33 cellular contexts compared by ENCODE assay signal in genomic region chr13:80906860-80907259, GRCh38.
"Had no signal": no experiment of that assay in that cellular context is flagged by ENCODE, and none has a peak within 500 bp of the region (broad histone marks: within the 10 kb centered on the region; RNA-seq: fewer than 3 reads in every experiment).

No MANE protein-coding gene starts in this region.

- H3K9me3 ChIP-seq: ascending aorta, gastrocnemius medialis, pancreas, prostate gland had no signal

- H3K27me3 Mint-ChIP-seq: activated CD4-positive, alpha-beta memory T cell treated with anti-CD3 and anti-CD28 coated beads for 36 hours; activated CD4-positive, alpha-beta T cell treated with anti-CD3 and anti-CD28 coated beads, Interleukin-2, amount 10 ng/mL, durations not matched to agents 24 days and 14 days; activated naive CD8-positive, alpha-beta T cell treated with anti-CD3 and anti-CD28 coated beads, Interleukin-2, amount 10 ng/mL, durations not matched to agents 7 days and 5 days; effector memory CD8-positive, alpha-beta T cell; stimulated activated naive CD8-positive, alpha-beta T cell treated with anti-CD3 and anti-CD28 coated beads, Interleukin-15, amount 100 ng/mL, for 72 hours had no signal

- H3K27ac ChIP-seq: ascending aorta, brain microvascular endothelial cell, gastrocnemius medialis, pancreas, prostate gland, skin epidermis, upper lobe of left lung had no signal

- H3K4me1 ChIP-seq: ascending aorta, gastrocnemius medialis, pancreas, prostate gland, upper lobe of left lung had no signal

- H3K36me3 Mint-ChIP-seq: activated CD4-positive, alpha-beta memory T cell treated with anti-CD3 and anti-CD28 coated beads for 36 hours; activated naive CD8-positive, alpha-beta T cell treated with anti-CD3 and anti-CD28 coated beads, Interleukin-2, amount 10 ng/mL, durations not matched to agents 7 days and 5 days had no signal

- H3K4me3 Mint-ChIP-seq: activated CD4-positive, alpha-beta memory T cell treated with anti-CD3 and anti-CD28 coated beads for 36 hours; activated CD4-positive, alpha-beta T cell treated with anti-CD3 and anti-CD28 coated beads, Interleukin-2, amount 10 ng/mL, durations not matched to agents 24 days and 14 days; activated naive CD4-positive, alpha-beta T cell treated with anti-CD3 and anti-CD28 coated beads for 36 hours; activated naive CD8-positive, alpha-beta T cell treated with anti-CD3 and anti-CD28 coated beads, Interleukin-2, amount 10 ng/mL, durations not matched to agents 7 days and 5 days; activated T-helper 1 cell treated with anti-CD3 and anti-CD28 coated beads, Interleukin-12 subunit alpha, Interleukin-12 subunit beta, Interleukin-2, Interleukin-4 antibody, amounts not matched to agents 30 ng/mL and 10 ng/mL and 1 ng/mL, durations not matched to agents 14 hours and 24 hours and 36 hours; effector memory CD8-positive, alpha-beta T cell; nephron progenitor cell; stimulated activated naive CD8-positive, alpha-beta T cell treated with anti-CD3 and anti-CD28 coated beads, Interleukin-15, amount 100 ng/mL, for 72 hours; T-helper 1 cell treated with Interleukin-12 subunit alpha and Interleukin-12 subunit beta and Interleukin-4 antibody, amounts not matched to agents 30 μg/mL and 1 μg/mL, for 36 hours had no signal

- FAIRE-seq: keratinocyte, pancreas had no signal

- H3K36me3 ChIP-seq: ascending aorta, brain microvascular endothelial cell, gastrocnemius medialis, pancreas, prostate gland, upper lobe of left lung had no signal

- DNase-seq: activated CD4-positive, alpha-beta memory T cell treated with anti-CD3 and anti-CD28 coated beads for 36 hours; activated CD4-positive, alpha-beta T cell treated with anti-CD3 and anti-CD28 coated beads, Interleukin-2, amount 10 ng/mL, durations not matched to agents 24 days and 14 days; activated CD4-positive, CD25-positive, alpha-beta regulatory T cell treated with anti-CD3 and anti-CD28 coated beads, Interleukin-2, amount 50 U/mL, for 72 hours; activated CD8-positive, alpha-beta memory T cell treated with anti-CD3 and anti-CD28 coated beads, Interleukin-2, amount 50 U/mL, for 4 hours; activated effector memory CD4-positive, alpha-beta T cell treated with anti-CD3 and anti-CD28 coated beads, Interleukin-2, amount 50 U/mL, for 16 hours; activated naive CD4-positive, alpha-beta T cell treated with anti-CD3 and anti-CD28 coated beads for 36 hours; activated naive CD8-positive, alpha-beta T cell treated with anti-CD3 and anti-CD28 coated beads, Interleukin-2, amount 10 ng/mL, durations not matched to agents 7 days and 5 days; activated T-cell treated with anti-CD3 and anti-CD28 coated beads, Interleukin-2, amount 50 U/mL, for 1 hour; brain microvascular endothelial cell; cortex of kidney; effector memory CD8-positive, alpha-beta T cell; erythroblast; gastrocnemius medialis; hippocampal formation; left cardiac atrium; mammary epithelial cell; midbrain; nephron progenitor cell; pancreas; retina; stimulated activated CD4-positive, alpha-beta T cell treated with anti-CD3 and anti-CD28 coated beads, Interleukin-12 subunit alpha, Interleukin-12 subunit beta, amount 100 ng/mL, for 4 hours; stimulated activated CD4-positive, alpha-beta T cell treated with anti-CD3 and anti-CD28 coated beads, Interleukin-4, amount 100 ng/mL, for 1 hour; stimulated activated naive CD8-positive, alpha-beta T cell treated with anti-CD3 and anti-CD28 coated beads, Interleukin-15, amount 100 ng/mL, for 72 hours; substantia nigra; T-helper 9 cell; upper lobe of left lung had no signal

- H3K27ac Mint-ChIP-seq: activated CD4-positive, alpha-beta memory T cell treated with anti-CD3 and anti-CD28 coated beads for 36 hours; activated CD4-positive, alpha-beta T cell treated with anti-CD3 and anti-CD28 coated beads, Interleukin-2, amount 10 ng/mL, durations not matched to agents 24 days and 14 days; activated naive CD4-positive, alpha-beta T cell treated with anti-CD3 and anti-CD28 coated beads for 36 hours; activated naive CD8-positive, alpha-beta T cell treated with anti-CD3 and anti-CD28 coated beads, Interleukin-2, amount 10 ng/mL, durations not matched to agents 7 days and 5 days; activated T-helper 1 cell treated with anti-CD3 and anti-CD28 coated beads, Interleukin-12 subunit alpha, Interleukin-12 subunit beta, Interleukin-2, Interleukin-4 antibody, amounts not matched to agents 30 ng/mL and 10 ng/mL and 1 ng/mL, durations not matched to agents 14 hours and 24 hours and 36 hours; effector memory CD8-positive, alpha-beta T cell; nephron progenitor cell; stimulated activated naive CD8-positive, alpha-beta T cell treated with anti-CD3 and anti-CD28 coated beads, Interleukin-15, amount 100 ng/mL, for 72 hours; T-helper 1 cell treated with Interleukin-12 subunit alpha and Interleukin-12 subunit beta and Interleukin-4 antibody, amounts not matched to agents 30 μg/mL and 1 μg/mL, for 36 hours had no signal

- H3K27me3 ChIP-seq: ascending aorta, brain microvascular endothelial cell, gastrocnemius medialis, pancreas, upper lobe of left lung had no signal

- ATAC-seq: effector memory CD8-positive, alpha-beta T cell; gastrocnemius medialis; left cardiac atrium; pancreas; sciatic nerve; stimulated activated naive CD8-positive, alpha-beta T cell treated with anti-CD3 and anti-CD28 coated beads, Interleukin-15, amount 100 ng/mL, for 72 hours had no signal

- H3K9me3 Mint-ChIP-seq: activated CD4-positive, alpha-beta T cell treated with anti-CD3 and anti-CD28 coated beads, Interleukin-2, amount 10 ng/mL, durations not matched to agents 24 days and 14 days; activated T-helper 1 cell treated with anti-CD3 and anti-CD28 coated beads, Interleukin-12 subunit alpha, Interleukin-12 subunit beta, Interleukin-2, Interleukin-4 antibody, amounts not matched to agents 30 ng/mL and 10 ng/mL and 1 ng/mL, durations not matched to agents 14 hours and 24 hours and 36 hours; nephron progenitor cell; T-helper 1 cell treated with Interleukin-12 subunit alpha and Interleukin-12 subunit beta and Interleukin-4 antibody, amounts not matched to agents 30 μg/mL and 1 μg/mL, for 36 hours had no signal

- H3K4me1 Mint-ChIP-seq: activated CD4-positive, alpha-beta T cell treated with anti-CD3 and anti-CD28 coated beads, Interleukin-2, amount 10 ng/mL, durations not matched to agents 24 days and 14 days; activated naive CD8-positive, alpha-beta T cell treated with anti-CD3 and anti-CD28 coated beads, Interleukin-2, amount 10 ng/mL, durations not matched to agents 7 days and 5 days; nephron progenitor cell; stimulated activated naive CD8-positive, alpha-beta T cell treated with anti-CD3 and anti-CD28 coated beads, Interleukin-15, amount 100 ng/mL, for 72 hours had no signal

- H3K4me3 ChIP-seq: ascending aorta, gastrocnemius medialis, pancreas, prostate gland, skin epidermis, upper lobe of left lung had no signal
